1 cellular context compared by ENCODE assay signal in the genomic region with DNA sequence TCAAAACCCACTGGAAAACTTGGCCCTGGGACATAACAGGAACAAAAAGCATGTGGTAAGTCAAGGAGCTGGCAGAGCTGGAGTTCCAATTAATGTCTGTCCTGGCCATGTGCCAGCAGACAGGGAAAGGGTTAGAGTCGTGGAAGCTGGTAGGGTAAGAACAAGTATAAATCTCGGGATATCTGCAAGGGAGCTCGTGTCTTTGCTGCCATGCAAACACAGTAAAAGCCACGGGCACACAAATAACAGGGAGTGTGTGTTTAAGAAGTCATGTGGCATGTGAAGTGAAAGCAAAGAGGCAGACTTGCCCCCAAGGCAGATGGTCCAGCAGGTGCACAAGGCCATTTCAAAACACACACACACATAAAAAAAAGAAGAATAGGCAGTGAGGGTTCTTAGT.
TF ChIP-seq lines count a peak whose summit lies in the region.

No MANE protein-coding gene starts in this region.

TF ChIP-seq in K562, 482 proteins besides CTCF, POLR2A, EP300 and RAD21:
- TF ChIP-seq, protein P1, sequence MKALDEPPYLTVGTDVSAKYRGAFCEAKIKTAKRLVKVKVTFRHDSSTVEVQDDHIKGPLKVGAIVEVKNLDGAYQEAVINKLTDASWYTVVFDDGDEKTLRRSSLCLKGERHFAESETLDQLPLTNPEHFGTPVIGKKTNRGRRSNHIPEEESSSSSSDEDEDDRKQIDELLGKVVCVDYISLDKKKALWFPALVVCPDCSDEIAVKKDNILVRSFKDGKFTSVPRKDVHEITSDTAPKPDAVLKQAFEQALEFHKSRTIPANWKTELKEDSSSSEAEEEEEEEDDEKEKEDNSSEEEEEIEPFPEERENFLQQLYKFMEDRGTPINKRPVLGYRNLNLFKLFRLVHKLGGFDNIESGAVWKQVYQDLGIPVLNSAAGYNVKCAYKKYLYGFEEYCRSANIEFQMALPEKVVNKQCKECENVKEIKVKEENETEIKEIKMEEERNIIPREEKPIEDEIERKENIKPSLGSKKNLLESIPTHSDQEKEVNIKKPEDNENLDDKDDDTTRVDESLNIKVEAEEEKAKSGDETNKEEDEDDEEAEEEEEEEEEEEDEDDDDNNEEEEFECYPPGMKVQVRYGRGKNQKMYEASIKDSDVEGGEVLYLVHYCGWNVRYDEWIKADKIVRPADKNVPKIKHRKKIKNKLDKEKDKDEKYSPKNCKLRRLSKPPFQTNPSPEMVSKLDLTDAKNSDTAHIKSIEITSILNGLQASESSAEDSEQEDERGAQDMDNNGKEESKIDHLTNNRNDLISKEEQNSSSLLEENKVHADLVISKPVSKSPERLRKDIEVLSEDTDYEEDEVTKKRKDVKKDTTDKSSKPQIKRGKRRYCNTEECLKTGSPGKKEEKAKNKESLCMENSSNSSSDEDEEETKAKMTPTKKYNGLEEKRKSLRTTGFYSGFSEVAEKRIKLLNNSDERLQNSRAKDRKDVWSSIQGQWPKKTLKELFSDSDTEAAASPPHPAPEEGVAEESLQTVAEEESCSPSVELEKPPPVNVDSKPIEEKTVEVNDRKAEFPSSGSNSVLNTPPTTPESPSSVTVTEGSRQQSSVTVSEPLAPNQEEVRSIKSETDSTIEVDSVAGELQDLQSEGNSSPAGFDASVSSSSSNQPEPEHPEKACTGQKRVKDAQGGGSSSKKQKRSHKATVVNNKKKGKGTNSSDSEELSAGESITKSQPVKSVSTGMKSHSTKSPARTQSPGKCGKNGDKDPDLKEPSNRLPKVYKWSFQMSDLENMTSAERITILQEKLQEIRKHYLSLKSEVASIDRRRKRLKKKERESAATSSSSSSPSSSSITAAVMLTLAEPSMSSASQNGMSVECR (CRISPR knock-in tag; IDR thresholded peaks at IDR 0.05), result no peak
- TF ChIP-seq SMARCA4 (IDR thresholded peaks at IDR 0.05) (no peak), CAMTA2 (CRISPR knock-in tag; conservative IDR thresholded peaks at IDR 0.05) (no peak), TAF15 (IDR thresholded peaks at IDR 0.05; ENCODE audit: low read depth, low read length) (no peak), HDGF (IDR thresholded peaks at IDR 0.05) (no peak), SAFB (IDR thresholded peaks at IDR 0.05; ENCODE audit: borderline replicate concordance, low read depth, low read length) (no peak), STAT5B (CRISPR knock-in tag; IDR thresholded peaks at IDR 0.05) (no peak), ZNF224 (CRISPR knock-in tag; IDR thresholded peaks at IDR 0.05) (no peak), NFIC (IDR thresholded peaks at IDR 0.05) (peak; percentile 92), TBL1XR1 (IDR thresholded peaks at IDR 0.05; ENCODE audit: low read length in 2 of 2) (no peak), NFIX (CRISPR knock-in tag; IDR thresholded peaks at IDR 0.05; ENCODE audit: low read depth) (peak; percentile 25; the same call in 1 of the 2 replicates), ZBTB33 (CRISPR knock-in tag; IDR thresholded peaks at IDR 0.05) (no peak), BCOR (IDR thresholded peaks at IDR 0.05) (no peak), HDAC1 (IDR thresholded peaks at IDR 0.05) (no peak), TCFL5 (CRISPR knock-in tag; conservative IDR thresholded peaks at IDR 0.05) (no peak)
- TF ChIP-seq, protein P2, sequence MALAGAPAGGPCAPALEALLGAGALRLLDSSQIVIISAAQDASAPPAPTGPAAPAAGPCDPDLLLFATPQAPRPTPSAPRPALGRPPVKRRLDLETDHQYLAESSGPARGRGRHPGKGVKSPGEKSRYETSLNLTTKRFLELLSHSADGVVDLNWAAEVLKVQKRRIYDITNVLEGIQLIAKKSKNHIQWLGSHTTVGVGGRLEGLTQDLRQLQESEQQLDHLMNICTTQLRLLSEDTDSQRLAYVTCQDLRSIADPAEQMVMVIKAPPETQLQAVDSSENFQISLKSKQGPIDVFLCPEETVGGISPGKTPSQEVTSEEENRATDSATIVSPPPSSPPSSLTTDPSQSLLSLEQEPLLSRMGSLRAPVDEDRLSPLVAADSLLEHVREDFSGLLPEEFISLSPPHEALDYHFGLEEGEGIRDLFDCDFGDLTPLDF (CRISPR knock-in tag; IDR thresholded peaks at IDR 0.05), result no peak
- TF ChIP-seq, protein P3, sequence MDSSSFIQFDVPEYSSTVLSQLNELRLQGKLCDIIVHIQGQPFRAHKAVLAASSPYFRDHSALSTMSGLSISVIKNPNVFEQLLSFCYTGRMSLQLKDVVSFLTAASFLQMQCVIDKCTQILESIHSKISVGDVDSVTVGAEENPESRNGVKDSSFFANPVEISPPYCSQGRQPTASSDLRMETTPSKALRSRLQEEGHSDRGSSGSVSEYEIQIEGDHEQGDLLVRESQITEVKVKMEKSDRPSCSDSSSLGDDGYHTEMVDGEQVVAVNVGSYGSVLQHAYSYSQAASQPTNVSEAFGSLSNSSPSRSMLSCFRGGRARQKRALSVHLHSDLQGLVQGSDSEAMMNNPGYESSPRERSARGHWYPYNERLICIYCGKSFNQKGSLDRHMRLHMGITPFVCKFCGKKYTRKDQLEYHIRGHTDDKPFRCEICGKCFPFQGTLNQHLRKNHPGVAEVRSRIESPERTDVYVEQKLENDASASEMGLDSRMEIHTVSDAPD (CRISPR knock-in tag; IDR thresholded peaks at IDR 0.05), result no peak
